ENCODE assay signal across 8 cellular contexts in the genomic region with DNA sequence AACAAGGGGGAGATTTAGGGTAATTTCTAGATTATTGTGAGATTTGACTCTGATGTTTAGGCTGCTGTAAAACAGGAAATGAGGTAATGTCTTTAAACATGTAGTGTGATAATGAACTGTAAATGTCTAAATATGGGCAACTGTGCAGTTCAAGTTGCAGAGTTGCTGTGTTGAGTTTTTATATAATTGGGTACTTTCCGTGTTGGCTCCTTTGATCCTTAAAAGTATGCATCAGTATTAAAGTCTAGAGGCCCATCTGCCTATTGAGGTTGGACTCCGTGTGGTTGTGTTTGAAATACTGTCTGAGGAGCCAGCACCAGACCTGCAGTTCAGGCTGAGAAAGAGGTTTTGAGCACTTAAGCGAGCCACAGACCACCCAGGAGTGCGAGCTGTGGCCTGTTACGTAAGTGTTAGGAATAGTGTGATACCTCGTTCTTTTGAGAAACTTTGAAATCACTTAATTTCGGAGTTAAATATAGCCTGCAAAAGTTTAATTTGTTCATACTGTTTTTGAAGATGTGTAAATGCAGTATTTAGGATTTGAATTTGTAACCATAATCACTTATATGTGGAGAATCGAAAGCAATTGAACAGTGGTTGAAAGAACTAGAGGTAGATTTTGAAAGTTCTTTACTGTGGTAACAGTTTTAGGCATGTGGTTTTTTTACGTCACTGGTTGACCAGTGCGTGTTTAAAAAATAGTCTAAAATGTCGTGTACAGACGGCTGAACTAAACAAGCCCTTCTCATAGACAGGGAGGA. TPM values are rescaled to one million over a fixed set of nuclear protein-coding genes. Genes with fewer than 3 reads are reported as not detected.
A peak's percentile ranks its signal among the peaks of the same experiment; 100 is the strongest.
DNase-seq lines count a peak whose midpoint lies in the region; ATAC-seq and TF ChIP-seq lines count a peak whose summit lies in the region.

No MANE protein-coding gene starts in this region.

- H3K27me3 ChIP-seq in DOHH2 (ENCODE audit: control insufficient read depth, low read length) (no peaks in the 10 kb centered on the region), psoas muscle (ENCODE audit: insufficient read depth in 3 of 3, low read length in 2 of 3) (no peaks in the 10 kb centered on the region)

- H3K36me3 ChIP-seq in DOHH2 (ENCODE audit: control insufficient read depth, low read length) (peaks cover 15% of the 10 kb centered on the region), psoas muscle (ENCODE audit: insufficient read depth in 1 of 2, low read depth in 1 of 2) (peaks cover 0 to 14% of the 10 kb centered on the region in 2 donors)

- no peaks in the 10 kb centered on the region for H3K9me2 ChIP-seq in DOHH2 (replicated peaks; ENCODE audit: control insufficient read depth, low read length)

- no peaks in the 10 kb centered on the region; the same call in 1 of the 2 replicates for H3F3A ChIP-seq in DOHH2 (ENCODE audit: control insufficient read depth, insufficient read depth)

- intact Hi-C loops in psoas muscle (cut with DNase I): no loop called here

- TF ChIP-seq CTCF in DOHH2 (IDR thresholded peaks at IDR 0.05; ENCODE audit: low read depth, low read length, poor library complexity, severe bottlenecking) (no peak), WI38 (IDR thresholded peaks at IDR 0.05; ENCODE audit: low read depth, low read length) (no peak), psoas muscle (IDR thresholded peaks at IDR 0.05) (no peak)

- H3K4me1 ChIP-seq in DOHH2 (ENCODE audit: control insufficient read depth, low read length): peaks cover 21% of the 10 kb centered on the region
- H3K4me1 ChIP-seq in psoas muscle: peaks cover 47% of the 10 kb centered on the region

- DNase-seq in effector CD4-positive, alpha-beta T cell: peak; percentile 70
- DNase-seq in psoas muscle (no peak), substantia nigra (lab: John Stamatoyannopoulos, UW) (no peak), middle frontal gyrus (ENCODE audit: extremely low spot score, low spot score) (no peak), NCI-H1417 treated with DMSO at 0.1 percent for 48 hours (lab: John Stamatoyannopoulos, UW) (no peak)

- ATAC-seq in HG02610 (IDR thresholded peaks at IDR 0.05; ENCODE audit: unreplicated experiment) (peak; percentile 52), psoas muscle (no peak)

- H3K4me3 ChIP-seq in DOHH2 (ENCODE audit: low read length) (peak overlapping the region; percentile 67), WI38 (ENCODE audit: low read depth, low read length) (peak overlapping the region; percentile 40), psoas muscle (no peak overlapping the region)

- H3K4me2 ChIP-seq in DOHH2 (ENCODE audit: low read length): peak overlapping the region; percentile 75

- H3K9me3 ChIP-seq in DOHH2 (ENCODE audit: control insufficient read depth, insufficient read depth, low read length) (no peaks in the 10 kb centered on the region), psoas muscle (no peaks in the 10 kb centered on the region)

- WGBS in psoas muscle, 3 donors: 57 to 73% (median 58%) methylated on average over 12 of the region's 12 CpGs

- H3K79me2 ChIP-seq in DOHH2 (ENCODE audit: control insufficient read depth, low read length): peaks cover 78% of the 10 kb centered on the region

- H3K27ac ChIP-seq in DOHH2 (ENCODE audit: low read depth, low read length) (peak overlapping the region; percentile 38), psoas muscle (peak overlapping the region; percentile 79), substantia nigra (ENCODE audit: low read depth, low read length, poor library complexity, severe bottlenecking) (no peak overlapping the region)

- H4K20me1 ChIP-seq in DOHH2 (ENCODE audit: control insufficient read depth, insufficient read depth, low read depth, low read length): 0 out of 2 replicates have a peak, but pooled peaks cover 2% of the 10 kb centered on the region

RNA-seq across cellular contexts. Expression of a gene that starts 9.0 kb away (rescaled TPM):
- 10 to 100 TPM; 14.2 to 25.5 (median 16.6) TPM for total RNA-seq in psoas muscle
- 10 to 100 TPM in 2 of 3 donors, 1 to 10 TPM in 1; 5.8 to 18.8 (median 15.6) TPM for polyA plus RNA-seq in psoas muscle

RNA-seq across cellular contexts. Expression of a gene that starts 34.0 kb away (rescaled TPM):
- 1 to 10 TPM; 1.1 to 3.9 (median 2.1) TPM for total RNA-seq in psoas muscle
- 10 to 100 TPM in 1 of 3 donors, 1 to 10 TPM in 1, under 1 TPM in 1; 0.93 to 11.7 (median 5.0) TPM for polyA plus RNA-seq in psoas muscle
